Comparison of ENCODE assay signal across 9 cellular contexts in genomic region chr17:47949951-47950350, GRCh38. TPM values are rescaled to one million over a fixed set of nuclear protein-coding genes. Genes with fewer than 3 reads are reported as not detected.
DNase-seq lines count a peak whose midpoint lies in the region; ATAC-seq and TF ChIP-seq lines count a peak whose summit lies in the region.
"Had no signal": no experiment of that assay in that cellular context is flagged by ENCODE, and none has a peak within 500 bp of the region (broad histone marks: within the 10 kb centered on the region; RNA-seq: fewer than 3 reads in every experiment).

No MANE protein-coding gene starts in this region.

- H4K20me1 ChIP-seq in OCI-LY3 (ENCODE audit: insufficient read depth, low read length) = no peaks in the 10 kb centered on the region

- H2AFZ ChIP-seq in OCI-LY3 (ENCODE audit: low read depth, low read length) = no peak overlapping the region

- H3K9ac ChIP-seq in OCI-LY3 (ENCODE audit: low read length) (peak overlapping the region; percentile 63; the same call in 1 of the 2 replicates), iPS-20b (ENCODE audit: low read depth, low read length) (peak overlapping the region; percentile 63; the same call in 1 of the 2 replicates)

- H3K4me2 ChIP-seq in OCI-LY3 (ENCODE audit: low read length) = peak overlapping the region; percentile 87

- H3K79me2 ChIP-seq in OCI-LY3 (ENCODE audit: low read length) = no peaks in the 10 kb centered on the region

- peaks cover 37% of the 10 kb centered on the region for H3K4me1 ChIP-seq in OCI-LY3 (ENCODE audit: low read length)
- H3K4me1 ChIP-seq in iPS-20b (ENCODE audit: insufficient read depth, low read length) = peaks cover 6% of the 10 kb centered on the region; the same call in 1 of the 2 replicates

- H3K4me1 Mint-ChIP-seq in activated CD8-positive, alpha-beta memory T cell treated with anti-CD3 and anti-CD28 coated beads, Interleukin-2, amount 10 ng/mL, durations not matched to agents 7 days and 5 days = peaks cover 33% of the 10 kb centered on the region

- peaks cover 20% of the 10 kb centered on the region for H3K36me3 Mint-ChIP-seq in activated CD8-positive, alpha-beta memory T cell treated with anti-CD3 and anti-CD28 coated beads, Interleukin-2, amount 10 ng/mL, durations not matched to agents 7 days and 5 days

- no peak overlapping the region for H3K4me3 Mint-ChIP-seq in activated CD8-positive, alpha-beta memory T cell treated with anti-CD3 and anti-CD28 coated beads, Interleukin-2, amount 10 ng/mL, durations not matched to agents 7 days and 5 days
- H3K4me3 Mint-ChIP-seq: neural crest cell had no signal

- no peaks in the 10 kb centered on the region for H3K27me3 Mint-ChIP-seq in activated CD8-positive, alpha-beta memory T cell treated with anti-CD3 and anti-CD28 coated beads, Interleukin-2, amount 10 ng/mL, durations not matched to agents 7 days and 5 days

- peak overlapping the region; percentile 78 for H3K27ac Mint-ChIP-seq in activated CD8-positive, alpha-beta memory T cell treated with anti-CD3 and anti-CD28 coated beads, Interleukin-2, amount 10 ng/mL, durations not matched to agents 7 days and 5 days

- H3K27me3 ChIP-seq in OCI-LY3 (ENCODE audit: low read depth, low read length) = no peaks in the 10 kb centered on the region
- H3K27me3 ChIP-seq in iPS-20b (ENCODE audit: insufficient read depth, low read length) = no peaks in the 10 kb centered on the region; the same call in 1 of the 2 replicates

- H3K4me3 ChIP-seq in OCI-LY3 (ENCODE audit: low read length) (no peak overlapping the region), iPS-20b (ENCODE audit: low read length) (peak overlapping the region; percentile 53; the same call in 1 of the 2 replicates)

- H3K27ac ChIP-seq in OCI-LY3 (ENCODE audit: low read length) = peak overlapping the region; percentile 57
- H3K27ac ChIP-seq in iPS-20b (ENCODE audit: low read length) = no peak overlapping the region
- peak overlapping the region; percentile 75 for H3K27ac ChIP-seq in substantia nigra (ENCODE audit: low read depth, low read length, poor library complexity, severe bottlenecking)

- no peaks in the 10 kb centered on the region for H3K9me3 ChIP-seq in OCI-LY3 (ENCODE audit: insufficient read depth, low read length)
- no peaks in the 10 kb centered on the region for H3K9me3 ChIP-seq in iPS-20b (ENCODE audit: insufficient read depth, low read depth, low read length)

- H3K9me3 Mint-ChIP-seq in activated CD8-positive, alpha-beta memory T cell treated with anti-CD3 and anti-CD28 coated beads, Interleukin-2, amount 10 ng/mL, durations not matched to agents 7 days and 5 days (ENCODE audit: low read depth) = no peaks in the 10 kb centered on the region
- H3K9me3 Mint-ChIP-seq: neural crest cell had no signal

- TF ChIP-seq CTCF in OCI-LY3 (IDR thresholded peaks at IDR 0.05; ENCODE audit: low read depth, low read length) = no peak

- no peak for ATAC-seq in activated CD8-positive, alpha-beta memory T cell treated with anti-CD3 and anti-CD28 coated beads, Interleukin-2, amount 10 ng/mL, durations not matched to agents 7 days and 5 days
- ATAC-seq in GM18870 (IDR thresholded peaks at IDR 0.05; ENCODE audit: unreplicated experiment) (no peak), GM21717 (IDR thresholded peaks at IDR 0.05; ENCODE audit: unreplicated experiment) (no peak), HG03378 (IDR thresholded peaks at IDR 0.05; ENCODE audit: unreplicated experiment) (no peak)

- CTCF ChIA-PET in activated CD8-positive, alpha-beta memory T cell treated with anti-CD3 and anti-CD28 coated beads, Interleukin-2, amount 10 ng/mL, durations not matched to agents 7 days and 5 days (lab: Charles Lee) = interaction anchor here (0.8 to 18.6 kb wide), 25 partner anchors 7 to 626 kb away, joined by 3 to 383 read pairs (median 6); partner anchors contain the start of genes CDK5RAP3, EFCAB13, NFE2L1 and PNPO

- no peak for DNase-seq in activated CD8-positive, alpha-beta memory T cell treated with anti-CD3 and anti-CD28 coated beads, Interleukin-2, amount 10 ng/mL, durations not matched to agents 7 days and 5 days
- no peak for DNase-seq in activated CD8-positive, alpha-beta memory T cell treated with anti-CD3 and anti-CD28 coated beads for 24 hours
- peak in 2 of 49 donors; percentile 9 to 21 for DNase-seq in substantia nigra (lab: John Stamatoyannopoulos, UW)

- peaks cover 36% of the 10 kb centered on the region for H3K36me3 ChIP-seq in OCI-LY3 (replicated peaks; ENCODE audit: low read depth, low read length)
- H3K36me3 ChIP-seq in iPS-20b (ENCODE audit: insufficient read depth, low read depth, low read length) = peaks cover 6% of the 10 kb centered on the region; the same call in 1 of the 2 replicates

RNA-seq across cellular contexts. Expression of gene PRR15L, which starts 7.7 kb away (rescaled TPM):
- not detected for total RNA-seq in activated CD8-positive, alpha-beta memory T cell treated with anti-CD3 and anti-CD28 coated beads, Interleukin-2, amount 10 ng/mL, durations not matched to agents 7 days and 5 days
- total RNA-seq: neural crest cell had no signal

RNA-seq across cellular contexts. Expression of gene PNPO, which starts 8.6 kb away (rescaled TPM):
- total RNA-seq in activated CD8-positive, alpha-beta memory T cell treated with anti-CD3 and anti-CD28 coated beads, Interleukin-2, amount 10 ng/mL, durations not matched to agents 7 days and 5 days = 10 to 100 TPM; 28.0 to 30.4 TPM

RNA-seq across cellular contexts. Expression of gene CDK5RAP3, which starts 21.0 kb away (rescaled TPM):
- total RNA-seq in activated CD8-positive, alpha-beta memory T cell treated with anti-CD3 and anti-CD28 coated beads, Interleukin-2, amount 10 ng/mL, durations not matched to agents 7 days and 5 days = 100 to 1,000 TPM; 215 to 262 TPM

RNA-seq across cellular contexts. Expression of gene SP2, which starts 53.9 kb away (rescaled TPM):
- 10 to 100 TPM; 21.7 to 22.9 TPM for total RNA-seq in activated CD8-positive, alpha-beta memory T cell treated with anti-CD3 and anti-CD28 coated beads, Interleukin-2, amount 10 ng/mL, durations not matched to agents 7 days and 5 days
